In genomic region chr22:26313291-26313690, GRCh38 we compare ENCODE assay signal across 7 cellular contexts.
"Had no signal": no experiment of that assay in that cellular context is flagged by ENCODE, and none has a peak within 500 bp of the region (broad histone marks: within the 10 kb centered on the region; RNA-seq: fewer than 3 reads in every experiment).

No MANE protein-coding gene starts in this region.

- FAIRE-seq: HTR-8/SVneo had no signal

- H3K4me3 ChIP-seq: HAP-1 had no signal

- H3K4me1 ChIP-seq: HAP-1 had no signal

- DNase-seq: GOT3, H7, HFFc6, IMR-90, KG1 had no signal

- H3K9me3 ChIP-seq: HAP-1 had no signal

- H3K36me3 ChIP-seq: HAP-1 had no signal
